In the genomic region with DNA sequence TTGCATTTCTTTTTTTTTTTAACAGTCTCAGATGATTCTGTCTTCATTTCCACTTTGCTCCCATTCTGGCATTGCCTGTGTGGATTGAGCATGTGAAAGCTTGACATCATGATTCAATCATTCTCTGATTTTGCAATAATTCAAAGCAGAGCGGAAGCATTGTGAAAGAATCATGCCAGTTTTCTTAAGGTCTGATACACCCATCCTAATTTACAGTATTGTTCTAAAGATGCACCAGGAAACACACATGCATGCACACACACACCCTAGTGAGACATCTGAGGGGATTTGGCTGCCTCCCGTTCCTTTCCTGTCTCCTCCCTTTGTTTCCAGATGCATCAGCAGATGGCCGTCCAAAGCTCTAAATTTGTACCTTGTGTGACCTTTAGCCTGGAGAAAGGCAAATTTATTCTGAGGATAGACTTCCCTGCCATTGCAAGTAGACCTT, we compare ENCODE assay signal across 9 cellular contexts.
A peak's percentile ranks its signal among the peaks of the same experiment; 100 is the strongest.
DNase-seq lines count a peak whose midpoint lies in the region; ATAC-seq, FAIRE-seq and TF ChIP-seq lines count a peak whose summit lies in the region.
"Had no signal": no experiment of that assay in that cellular context is flagged by ENCODE, and none has a peak within 500 bp of the region (broad histone marks: within the 10 kb centered on the region; RNA-seq: fewer than 3 reads in every experiment).

No MANE protein-coding gene starts in this region.

- H3K27ac Mint-ChIP-seq in astrocyte (ENCODE audit: unreplicated experiment) = no peak overlapping the region
- peak overlapping the region; percentile 1 for H3K27ac Mint-ChIP-seq in type B pancreatic cell
- H3K27ac Mint-ChIP-seq: activated naive CD4-positive, alpha-beta T cell treated with anti-CD3 and anti-CD28 coated beads, Interleukin-2, amount 50 U/mL, for 24 hours had no signal

- H3K27me3 ChIP-seq in astrocyte (ENCODE audit: insufficient read depth, low read length) (no peaks in the 10 kb centered on the region), right atrium auricular region (no peaks in the 10 kb centered on the region), small intestine (ENCODE audit: control insufficient read depth in 2 of 2, insufficient read depth in 2 of 2, low read length in 2 of 2) (no peaks in the 10 kb centered on the region)

- WGBS in small intestine, 3 donors = 47 to 76% (median 75%) methylated on average over 3 of the region's 3 CpGs

- ATAC-seq in HG03521 (IDR thresholded peaks at IDR 0.05; ENCODE audit: unreplicated experiment) = no peak

- TF ChIP-seq CTCF in astrocyte (IDR thresholded peaks at IDR 0.05; ENCODE audit: insufficient read depth, low read depth, low read length) = no peak
- no peak for TF ChIP-seq CTCF in right atrium auricular region (IDR thresholded peaks at IDR 0.05)
- no peak for TF ChIP-seq CTCF in type B pancreatic cell (conservative IDR thresholded peaks at IDR 0.05)

- H3K4me1 ChIP-seq in astrocyte (ENCODE audit: insufficient read depth, low read length) (no peaks in the 10 kb centered on the region), right atrium auricular region (peaks cover 0 to 16% of the 10 kb centered on the region in 2 donors), small intestine (ENCODE audit: control insufficient read depth in 2 of 2, insufficient read depth in 1 of 2, low read depth in 1 of 2, low read length in 1 of 2) (peaks cover 2 to 5% of the 10 kb centered on the region in 2 donors)

- no peak overlapping the region for H3K4me2 ChIP-seq in astrocyte (ENCODE audit: low read length)

- H3K4me3 ChIP-seq in astrocyte (ENCODE audit: insufficient read depth, low read depth, low read length) (no peak overlapping the region), right atrium auricular region (no peak overlapping the region), small intestine (ENCODE audit: low read depth in 1 of 2, low read length in 2 of 2) (no peak overlapping the region)

- DNase-seq in LHCN-M2 (ENCODE audit: low read depth) (peak; percentile 83), astrocyte (ENCODE audit: low read depth) (peak; percentile 49), right atrium auricular region (ENCODE audit: low spot score) (peak; percentile 64), type B pancreatic cell (ENCODE audit: extremely low spot score, unreplicated experiment) (no peak), small intestine (no peak), NCI-H187 treated with DMSO at 0.1 percent for 48 hours (lab: John Stamatoyannopoulos, UW) (no peak)
- DNase-seq: mesendoderm had no signal

- H4K20me1 ChIP-seq in astrocyte (ENCODE audit: insufficient read depth, low read length) = peaks cover 11% of the 10 kb centered on the region

- H3K9me3 ChIP-seq in astrocyte (ENCODE audit: insufficient read depth, low read depth, low read length) = no peaks in the 10 kb centered on the region
- no peaks in the 10 kb centered on the region for H3K9me3 ChIP-seq in right atrium auricular region
- H3K9me3 ChIP-seq in small intestine (ENCODE audit: control insufficient read depth, low read depth) = no peaks in the 10 kb centered on the region

- no peak overlapping the region for H3K27ac ChIP-seq in astrocyte (ENCODE audit: low read depth, low read length)
- H3K27ac ChIP-seq in right atrium auricular region = peak overlapping the region; percentile 15 to 18
- no peak overlapping the region for H3K27ac ChIP-seq in small intestine (ENCODE audit: low read depth in 1 of 2, low read length in 1 of 2)

- H3K9ac ChIP-seq in astrocyte (ENCODE audit: low read length) = no peak overlapping the region

- H3K79me2 ChIP-seq in astrocyte (ENCODE audit: insufficient read depth, low read length) = peaks cover 61% of the 10 kb centered on the region

- no peaks in the 10 kb centered on the region for H3K36me3 ChIP-seq in astrocyte (ENCODE audit: insufficient read depth, low read length)
- H3K36me3 ChIP-seq in right atrium auricular region = no peaks in the 10 kb centered on the region
- H3K36me3 ChIP-seq in small intestine (ENCODE audit: control insufficient read depth in 2 of 2, insufficient read depth in 2 of 2, low read length in 2 of 2) = no peaks in the 10 kb centered on the region

- H3K36me3 Mint-ChIP-seq in astrocyte (ENCODE audit: low read depth, unreplicated experiment) (no peaks in the 10 kb centered on the region), type B pancreatic cell (peaks cover 4% of the 10 kb centered on the region)
- H3K36me3 Mint-ChIP-seq: activated naive CD4-positive, alpha-beta T cell treated with anti-CD3 and anti-CD28 coated beads, Interleukin-2, amount 50 U/mL, for 24 hours had no signal

- no peaks in the 10 kb centered on the region for H3K9me3 Mint-ChIP-seq in astrocyte (ENCODE audit: unreplicated experiment)
- no peaks in the 10 kb centered on the region for H3K9me3 Mint-ChIP-seq in type B pancreatic cell
- H3K9me3 Mint-ChIP-seq: activated naive CD4-positive, alpha-beta T cell treated with anti-CD3 and anti-CD28 coated beads, Interleukin-2, amount 50 U/mL, for 24 hours had no signal

- H2AFZ ChIP-seq in astrocyte (ENCODE audit: low read depth, low read length) = no peak overlapping the region

- H3K4me1 Mint-ChIP-seq in astrocyte (ENCODE audit: low read depth, unreplicated experiment) (peaks cover 28% of the 10 kb centered on the region), type B pancreatic cell (ENCODE audit: unreplicated experiment) (peaks cover 62% of the 10 kb centered on the region)
- H3K4me1 Mint-ChIP-seq: activated naive CD4-positive, alpha-beta T cell treated with anti-CD3 and anti-CD28 coated beads, Interleukin-2, amount 50 U/mL, for 24 hours had no signal

- H3K27me3 Mint-ChIP-seq in astrocyte (ENCODE audit: low read depth, unreplicated experiment) = no peaks in the 10 kb centered on the region
- no peaks in the 10 kb centered on the region for H3K27me3 Mint-ChIP-seq in type B pancreatic cell
- H3K27me3 Mint-ChIP-seq: activated naive CD4-positive, alpha-beta T cell treated with anti-CD3 and anti-CD28 coated beads, Interleukin-2, amount 50 U/mL, for 24 hours had no signal

- no peak overlapping the region for H3K4me3 Mint-ChIP-seq in astrocyte (ENCODE audit: unreplicated experiment)
- H3K4me3 Mint-ChIP-seq in type B pancreatic cell = peak overlapping the region; percentile 3
- H3K4me3 Mint-ChIP-seq: activated naive CD4-positive, alpha-beta T cell treated with anti-CD3 and anti-CD28 coated beads, Interleukin-2, amount 50 U/mL, for 24 hours had no signal

- FAIRE-seq in astrocyte (lab: Jason Lieb, UNC) = no peak
- FAIRE-seq in small intestine (lab: Jason Lieb, UNC) = no peak

Comparison
In these comparisons a context has a peak if more than half of its experiments do, and no peak if none do; other contexts are left out.
1. DNase-seq: peak in LHCN-M2 (single experiment), astrocyte (single experiment) and right atrium auricular region (single experiment); none in type B pancreatic cell (single experiment), small intestine (single experiment) and NCI-H187 treated with DMSO at 0.1 percent for 48 hours (single experiment).
2. H3K27ac ChIP-seq: peak in right atrium auricular region (2 of 2); none in astrocyte (single experiment) and small intestine (0 of 2).